ENCODE assay signal across 16 cellular contexts in the genomic region with DNA sequence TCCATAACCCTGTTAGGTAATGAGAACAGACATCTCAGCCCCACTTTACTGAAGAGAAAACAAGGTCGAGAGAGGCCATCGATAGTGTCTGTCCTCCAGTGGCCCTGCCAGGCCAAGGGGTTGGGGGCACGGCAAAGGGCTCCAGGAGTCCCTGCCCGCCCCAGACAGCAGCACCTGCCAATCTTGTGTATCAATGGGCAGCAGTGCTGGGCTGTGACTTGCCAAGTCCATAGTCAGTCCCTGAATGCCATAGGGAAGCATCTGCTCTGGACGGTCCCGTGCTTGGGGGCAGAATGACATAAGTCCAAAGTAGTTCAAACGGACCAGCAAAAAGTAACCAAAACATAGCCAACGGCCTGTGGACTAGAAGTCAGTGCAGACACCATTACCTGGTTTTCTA.
"Had no signal": no experiment of that assay in that cellular context is flagged by ENCODE, and none has a peak within 500 bp of the region (broad histone marks: within the 10 kb centered on the region; RNA-seq: fewer than 3 reads in every experiment).

No MANE protein-coding gene starts in this region.

- H3K36me3 ChIP-seq: esophagus squamous epithelium, heart left ventricle, left ventricle myocardium inferior, ovary, right atrium auricular region, uterus had no signal

- ATAC-seq: activated naive CD4-positive, alpha-beta T cell treated with anti-CD3 and anti-CD28 coated beads, Interleukin-2, amount 50 U/mL, for 72 hours; heart left ventricle; T-helper 17 cell had no signal

- H3K27ac Mint-ChIP-seq: T-helper 17 cell had no signal

- H3K4me1 Mint-ChIP-seq: T-helper 17 cell had no signal

- H3K27ac ChIP-seq: left ventricle myocardium inferior, ovary, right atrium auricular region, testis, uterus had no signal

- H3K27me3 ChIP-seq: esophagus squamous epithelium, heart left ventricle, ovary, right atrium auricular region, testis, uterus had no signal

- H3K4me2 ChIP-seq: smooth muscle cell had no signal

- H3K4me3 ChIP-seq: esophagus squamous epithelium, heart left ventricle, left ventricle myocardium inferior, ovary, right atrium auricular region, smooth muscle cell, testis, uterus had no signal

- H3K9me3 Mint-ChIP-seq: activated naive CD4-positive, alpha-beta T cell treated with anti-CD3 and anti-CD28 coated beads, Interleukin-2, amount 50 U/mL, for 72 hours; neural crest cell had no signal

- H3K9me3 ChIP-seq: esophagus squamous epithelium, heart left ventricle, left ventricle myocardium inferior, ovary, right atrium auricular region, testis, uterus had no signal

- DNase-seq: activated CD4-positive, alpha-beta T cell treated with anti-CD3 and anti-CD28 coated beads, Interleukin-2, amount 50 U/mL, for 1 hour; activated CD4-positive, CD25-positive, alpha-beta regulatory T cell; activated effector memory CD4-positive, alpha-beta T cell treated with Interleukin-2 at 50 U/mL for 16 hours; esophagus squamous epithelium; foreskin fibroblast; heart left ventricle; left ventricle myocardium inferior; ovary; stimulated activated naive CD4-positive, alpha-beta T cell; T-helper 17 cell; testis; uterus had no signal

- H3K4me3 Mint-ChIP-seq: neural crest cell, T-helper 17 cell had no signal

- H3K36me3 Mint-ChIP-seq: activated naive CD4-positive, alpha-beta T cell treated with anti-CD3 and anti-CD28 coated beads, Interleukin-2, amount 50 U/mL, for 72 hours had no signal
